ENCODE assay signal across 8 cellular contexts in the genomic region with DNA sequence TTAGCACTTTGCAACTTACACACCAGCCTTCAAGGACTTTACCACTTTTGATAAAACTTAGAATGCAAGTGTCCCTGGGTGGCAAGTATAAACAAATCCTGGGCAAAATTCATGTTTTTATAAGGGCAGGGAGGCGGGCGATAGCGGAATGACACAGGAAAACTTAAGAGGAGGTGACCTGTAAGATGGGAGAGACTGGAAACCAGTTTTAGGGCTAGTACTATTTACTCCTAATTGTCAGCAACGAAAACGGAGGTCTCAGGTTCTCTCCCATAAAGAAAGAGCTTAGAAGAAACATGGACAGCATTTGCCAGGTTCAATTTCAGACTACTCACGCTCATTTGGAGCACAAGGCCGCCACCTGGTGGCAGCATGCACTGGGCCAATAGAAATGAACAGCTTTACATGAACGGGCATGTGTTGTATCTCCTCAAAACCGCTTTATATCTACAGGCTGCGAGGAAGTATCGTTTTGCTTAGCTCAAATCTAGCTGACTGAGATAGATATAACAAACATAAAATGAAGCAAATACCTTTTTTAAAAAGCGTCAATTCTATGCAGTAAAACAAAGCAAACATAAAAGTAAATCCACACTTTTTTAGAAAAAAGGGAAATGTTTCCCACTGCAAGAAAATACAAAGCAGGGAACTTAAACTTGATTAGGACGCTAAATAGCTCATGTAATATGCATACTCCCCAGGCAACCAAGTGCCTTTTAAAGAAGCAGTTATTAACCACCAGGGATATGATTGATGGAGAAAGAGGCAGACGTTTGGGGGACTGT. TPM values are rescaled to one million over a fixed set of nuclear protein-coding genes. Genes with fewer than 3 reads are reported as not detected.
DNase-seq lines count a peak whose midpoint lies in the region; TF ChIP-seq lines count a peak whose summit lies in the region.

No MANE protein-coding gene starts in this region.

- no peak overlapping the region for H2AK5ac ChIP-seq in trophoblast cell (ENCODE audit: low read length)

- no peaks in the 10 kb centered on the region for H3K9me3 ChIP-seq in SK-N-MC (ENCODE audit: low read depth, low read length)
- H3K9me3 ChIP-seq in trophoblast cell (ENCODE audit: insufficient read depth, low read depth, low read length): peaks cover 3% of the 10 kb centered on the region

- H3K4me3 ChIP-seq in SK-N-MC (no peak overlapping the region), trophoblast cell (ENCODE audit: low read depth, low read length) (no peak overlapping the region)

- no CpG with 5 or more reads among the region's 14 CpGs for WGBS in trophoblast cell (ENCODE audit: extremely low coverage, insufficient coverage, insufficient read length)

- H3K27ac ChIP-seq in SK-N-MC (no peak overlapping the region), trophoblast cell (ENCODE audit: low read depth, low read length) (peak overlapping the region; percentile 51)

- H3K9ac ChIP-seq in SK-N-MC (ENCODE audit: insufficient read length) (no peak overlapping the region), trophoblast cell (ENCODE audit: low read length) (no peak overlapping the region)

- POLR2A ChIA-PET in HEK293T (lab: Yijun Ruan, JAX): interaction anchor here (1.0 to 1.2 kb wide), 2 partner anchors 279 to 577 kb away, joined by 3 read pairs; a partner anchor contains a TSS

- H3K4me2 ChIP-seq in trophoblast cell (ENCODE audit: low read length): no peak overlapping the region

- peaks cover 3 to 4% of the 10 kb centered on the region in 2 experiments for H3K4me1 ChIP-seq in trophoblast cell (ENCODE audit: control insufficient read depth in 1 of 2, insufficient read depth in 2 of 2, low read length in 2 of 2)

- peak overlapping the region; percentile 78 for H4K91ac ChIP-seq in trophoblast cell (ENCODE audit: low read depth, low read length)

- CTCF ChIA-PET in HEK293T (lab: Yijun Ruan, JAX): interaction anchor here (0.5 to 1.7 kb wide), 30 partner anchors 9 to 947 kb away, joined by 3 to 21 read pairs (median 4); a partner anchor contains a TSS

- no peak overlapping the region for H3K23ac ChIP-seq in trophoblast cell (ENCODE audit: low read length)

- H3K14ac ChIP-seq in trophoblast cell (ENCODE audit: low read length): no peak overlapping the region

- DNase-seq in GM04503 (ENCODE audit: low read depth) (peak; percentile 33), HEK293T (ENCODE audit: extremely low spot score) (peak; percentile 88), NCI-H1092 treated with DMSO at 0.1 percent for 48 hours (lab: John Stamatoyannopoulos, UW) (peak; percentile 90), SK-N-MC (ENCODE audit: low read depth, low spot score) (peak; percentile 61), glomerular visceral epithelial cell (ENCODE audit: extremely low spot score) (peak; percentile 84), trophoblast cell (peak; percentile 77 to 92), ureter (ENCODE audit: low spot score) (peak; percentile 86)
- DNase-seq in activated naive CD4-positive, alpha-beta T cell (lab: John Stamatoyannopoulos, UW): peak; percentile 36 to 79 (median 61)

- H3K36me3 ChIP-seq in SK-N-MC (ENCODE audit: insufficient read depth, low read length) (no peaks in the 10 kb centered on the region), trophoblast cell (ENCODE audit: control insufficient read depth in 1 of 2, insufficient read depth in 2 of 2, low read length in 2 of 2) (no peaks in the 10 kb centered on the region)

- H4K12ac ChIP-seq in trophoblast cell (ENCODE audit: low read depth, low read length): no peak overlapping the region

- peak overlapping the region; percentile 22 for H2BK5ac ChIP-seq in trophoblast cell (ENCODE audit: low read depth, low read length, poor library complexity)

- H3K79me1 ChIP-seq in trophoblast cell (ENCODE audit: low read length): peaks cover 5% of the 10 kb centered on the region

- no peak overlapping the region for H4K8ac ChIP-seq in trophoblast cell (ENCODE audit: low read depth, low read length)

- no peaks in the 10 kb centered on the region for H3K27me3 ChIP-seq in trophoblast cell (ENCODE audit: insufficient read depth, low read length)

- H2BK12ac ChIP-seq in trophoblast cell (ENCODE audit: low read length): peak overlapping the region; percentile 63

- peak overlapping the region; percentile 24 for H2AFZ ChIP-seq in trophoblast cell (ENCODE audit: insufficient read depth, low read length, poor library complexity)

- H3K18ac ChIP-seq in trophoblast cell (ENCODE audit: low read length): no peak overlapping the region

- no peak overlapping the region for H3K4ac ChIP-seq in trophoblast cell (ENCODE audit: low read depth, low read length)

- H2BK120ac ChIP-seq in trophoblast cell (ENCODE audit: insufficient read depth, low read length, poor library complexity): peak overlapping the region; percentile 81

- H3K79me2 ChIP-seq in trophoblast cell (ENCODE audit: control insufficient read depth, insufficient read depth, low read length, poor library complexity): no peaks in the 10 kb centered on the region

TF ChIP-seq in HEK293T, 16 proteins besides CTCF, POLR2A, EP300 and RAD21:
- TF ChIP-seq L3MBTL2 (conservative IDR thresholded peaks at IDR 0.05) (peak; percentile 37; the same call in 1 of the 2 replicates), FOXM1 (IDR thresholded peaks at IDR 0.05; ENCODE audit: borderline replicate concordance) (peak; percentile 23; the same call in 1 of the 2 replicates), HDGF (IDR thresholded peaks at IDR 0.05; ENCODE audit: borderline replicate concordance) (no peak), LEF1 (IDR thresholded peaks at IDR 0.05; ENCODE audit: borderline replicate concordance) (no peak)

RNA-seq across cellular contexts. Expression of a gene that starts 37.6 kb away (rescaled TPM):
- polyA plus RNA-seq in trophoblast cell (2013): 1.1 and 1.4 TPM in 2 replicates
- total RNA-seq in ureter: 2.1 TPM

RNA-seq across cellular contexts. Expression of a gene that starts 59.1 kb away (rescaled TPM):
- not detected in 2 replicates for polyA plus RNA-seq in trophoblast cell (2013)
- total RNA-seq in ureter: not detected

RNA-seq across cellular contexts. Expression of a gene that starts 59.3 kb away (rescaled TPM):
- 3.4 and 3.5 TPM in 2 replicates for polyA plus RNA-seq in trophoblast cell (2013)
- 1.2 TPM for total RNA-seq in ureter

Comparison
In these comparisons a context has a peak if more than half of its experiments do, and no peak if none do; other contexts are left out.
1. DNase-seq: peak in every context shown above with its lines; median percentile 90 in NCI-H1092 treated with DMSO at 0.1 percent for 48 hours; 88 in HEK293T; 86 in ureter; 84 in trophoblast cell; 84 in glomerular visceral epithelial cell; 61 in SK-N-MC; 61 in activated naive CD4-positive, alpha-beta T cell; 33 in GM04503.